ENCODE assay signal across 1 cellular context in the genomic region with DNA sequence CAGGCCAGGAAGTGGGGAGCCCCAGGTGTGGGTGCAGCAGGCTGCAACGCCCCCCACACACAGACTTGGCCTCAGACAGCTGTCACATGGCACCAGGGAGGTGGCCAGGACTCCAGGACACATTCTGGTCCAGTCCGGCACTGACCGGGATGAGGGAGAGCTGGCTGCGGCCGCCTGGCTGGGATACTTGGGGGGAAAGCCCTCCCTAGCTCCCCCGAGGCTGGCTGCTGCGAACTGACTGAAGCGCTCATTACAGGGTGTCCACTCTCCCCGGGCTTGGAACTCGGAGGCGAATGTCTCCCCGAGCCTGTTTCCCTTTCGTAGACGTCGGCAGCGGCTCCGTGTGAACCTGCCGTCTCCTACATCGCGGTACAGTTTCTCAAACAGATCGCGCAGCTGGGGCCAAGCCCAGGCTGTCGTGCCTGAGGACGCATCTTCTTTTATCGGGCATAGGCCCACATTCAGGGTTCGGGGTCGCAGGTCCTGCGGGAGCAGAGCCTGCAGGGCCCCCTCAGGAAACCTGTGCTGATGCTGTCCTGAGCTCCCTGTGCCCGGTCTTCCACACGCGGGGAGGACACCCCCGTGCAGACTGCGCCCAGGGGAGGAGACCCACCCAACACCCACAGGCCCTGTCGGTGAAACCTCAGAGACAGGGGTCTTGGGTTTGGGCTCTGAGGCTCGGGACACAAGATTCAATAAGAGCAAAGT.
TF ChIP-seq lines count a peak whose summit lies in the region.

No MANE protein-coding gene starts in this region.

TF ChIP-seq in H1, 55 proteins besides CTCF, POLR2A, EP300 and RAD21:
- TF ChIP-seq MAFK (IDR thresholded peaks at IDR 0.05; ENCODE audit: low read depth, low read length) (no peak), PHF8 (conservative IDR thresholded peaks at IDR 0.05; ENCODE audit: low read depth, low read length) (no peak)
